ENCODE assay signal across 17 cellular contexts in the genomic region with DNA sequence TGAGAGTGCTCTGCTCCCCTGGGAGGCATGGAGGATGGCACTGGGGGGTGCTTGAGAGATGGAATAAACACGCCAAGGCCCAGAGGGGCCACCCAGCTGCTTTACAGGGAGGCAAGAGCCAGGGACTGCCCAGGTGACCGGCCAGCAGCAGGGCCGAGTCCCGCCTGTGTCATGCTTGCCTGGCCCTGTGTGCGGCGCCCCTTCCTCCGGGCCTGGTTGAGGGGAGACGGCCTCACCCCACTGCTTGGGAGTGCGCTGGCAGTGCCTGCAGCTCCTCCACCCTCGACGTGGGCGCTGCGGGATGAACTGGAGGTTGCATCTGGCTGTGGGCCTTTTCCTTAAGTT. TPM values are rescaled to one million over a fixed set of nuclear protein-coding genes. Genes with fewer than 3 reads are reported as not detected.
DNase-seq lines count a peak whose midpoint lies in the region; ATAC-seq and TF ChIP-seq lines count a peak whose summit lies in the region.
"Had no signal": no experiment of that assay in that cellular context is flagged by ENCODE, and none has a peak within 500 bp of the region (broad histone marks: within the 10 kb centered on the region; RNA-seq: fewer than 3 reads in every experiment).

No MANE protein-coding gene starts in this region.

- no peaks in the 10 kb centered on the region for H3K36me3 Mint-ChIP-seq in activated CD4-positive, alpha-beta memory T cell treated with anti-CD3 and anti-CD28 coated beads, Interleukin-2, amount 10 ng/mL, durations not matched to agents 7 days and 5 days (ENCODE audit: low read depth)
- no peaks in the 10 kb centered on the region for H3K36me3 Mint-ChIP-seq in activated CD4-positive, alpha-beta memory T cell treated with anti-CD3 and anti-CD28 coated beads for 36 hours
- no peaks in the 10 kb centered on the region for H3K36me3 Mint-ChIP-seq in endodermal cell (ENCODE audit: low read depth)
- H3K36me3 Mint-ChIP-seq in naive thymus-derived CD8-positive, alpha-beta T cell, result no peaks in the 10 kb centered on the region

- H3K36me3 ChIP-seq in endodermal cell (ENCODE audit: control insufficient read depth, insufficient read depth, low read length) (no peaks in the 10 kb centered on the region), tibial artery (no peaks in the 10 kb centered on the region), A673 (ENCODE audit: insufficient read depth, low read length, poor library complexity, severe bottlenecking) (no peaks in the 10 kb centered on the region)

- TF ChIP-seq CTCF in endodermal cell (conservative IDR thresholded peaks at IDR 0.05) (no peak), tibial artery (IDR thresholded peaks at IDR 0.05) (no peak), A673 (conservative IDR thresholded peaks at IDR 0.05; ENCODE audit: low read depth, low read length) (no peak)

- intact Hi-C loops in activated CD4-positive, alpha-beta memory T cell treated with anti-CD3 and anti-CD28 coated beads for 36 hours (cut with micrococcal nuclease), result no loop called here
- intact Hi-C loops in tibial artery (cut with DNase I; ENCODE audit: low total_unique reads), result no loop called here
- intact Hi-C loops in A673 (cut with micrococcal nuclease; ENCODE audit: unreplicated experiment), result no loop called here

- POLR2A ChIA-PET in activated CD4-positive, alpha-beta memory T cell treated with anti-CD3 and anti-CD28 coated beads, Interleukin-2, amount 10 ng/mL, durations not matched to agents 7 days and 5 days (lab: Charles Lee), result no interaction called here
- POLR2A ChIA-PET in activated CD4-positive, alpha-beta memory T cell treated with anti-CD3 and anti-CD28 coated beads for 36 hours (lab: Charles Lee), result no interaction called here
- POLR2A ChIA-PET in naive thymus-derived CD8-positive, alpha-beta T cell (lab: Charles Lee), result interaction anchor here (0.8 to 1.0 kb wide), 3 partner anchors 9 to 37 kb away, joined by 3 to 4 read pairs (median 3); a partner anchor contains a TSS
- POLR2A ChIA-PET in A673 (lab: Charles Lee; ENCODE audit: low non-redundant PET), result no interaction called here

- H3K4me1 Mint-ChIP-seq in activated CD4-positive, alpha-beta memory T cell treated with anti-CD3 and anti-CD28 coated beads, Interleukin-2, amount 10 ng/mL, durations not matched to agents 7 days and 5 days, result no peaks in the 10 kb centered on the region
- H3K4me1 Mint-ChIP-seq in activated CD4-positive, alpha-beta memory T cell treated with anti-CD3 and anti-CD28 coated beads for 36 hours (ENCODE audit: low read depth), result peaks cover 6% of the 10 kb centered on the region
- peaks cover 6% of the 10 kb centered on the region for H3K4me1 Mint-ChIP-seq in endodermal cell
- H3K4me1 Mint-ChIP-seq in naive thymus-derived CD8-positive, alpha-beta T cell, result peaks cover 11 to 27% (median 21%) of the 10 kb centered on the region in 4 donors

- H3K9me3 Mint-ChIP-seq in activated CD4-positive, alpha-beta memory T cell treated with anti-CD3 and anti-CD28 coated beads, Interleukin-2, amount 10 ng/mL, durations not matched to agents 7 days and 5 days, result peaks cover 21% of the 10 kb centered on the region
- no peaks in the 10 kb centered on the region for H3K9me3 Mint-ChIP-seq in activated CD4-positive, alpha-beta memory T cell treated with anti-CD3 and anti-CD28 coated beads for 36 hours
- peaks cover 33% of the 10 kb centered on the region for H3K9me3 Mint-ChIP-seq in endodermal cell
- H3K9me3 Mint-ChIP-seq in naive thymus-derived CD8-positive, alpha-beta T cell, result no peaks in the 10 kb centered on the region

- H3K27ac Mint-ChIP-seq in activated CD4-positive, alpha-beta memory T cell treated with anti-CD3 and anti-CD28 coated beads, Interleukin-2, amount 10 ng/mL, durations not matched to agents 7 days and 5 days, result no peak overlapping the region
- no peak overlapping the region for H3K27ac Mint-ChIP-seq in activated CD4-positive, alpha-beta memory T cell treated with anti-CD3 and anti-CD28 coated beads for 36 hours
- H3K27ac Mint-ChIP-seq in endodermal cell, result no peak overlapping the region
- peak overlapping the region in 6 of 10 donors; percentile 41 to 99 (median 94) for H3K27ac Mint-ChIP-seq in naive thymus-derived CD8-positive, alpha-beta T cell
- H3K27ac Mint-ChIP-seq: T-helper 1 cell treated with Interleukin-12 subunit alpha and Interleukin-12 subunit beta and Interleukin-4 antibody, amounts not matched to agents 30 μg/mL and 1 μg/mL, for 36 hours had no signal

- TF ChIP-seq POLR2A in erythroblast (IDR thresholded peaks at IDR 0.05; ENCODE audit: low read length), result no peak

- H3K4me3 ChIP-seq in endodermal cell (ENCODE audit: low read length) (no peak overlapping the region), tibial artery (no peak overlapping the region), A673 (ENCODE audit: low read depth, low read length, poor library complexity, severe bottlenecking) (no peak overlapping the region)

- H3K27ac ChIP-seq in endodermal cell (ENCODE audit: low read depth, low read length) (no peak overlapping the region), tibial artery (peak overlapping the region; percentile 83 to 97), A673 (ENCODE audit: low read depth, low read length, poor library complexity, severe bottlenecking) (no peak overlapping the region)
- H3K27ac ChIP-seq: 22Rv1 had no signal

- H3K9me3 ChIP-seq in endodermal cell (ENCODE audit: control insufficient read depth, low read length), result peaks cover 23% of the 10 kb centered on the region
- H3K9me3 ChIP-seq in tibial artery, result peaks cover 0 to 5% (median 0%) of the 10 kb centered on the region in 3 donors
- peaks cover 5% of the 10 kb centered on the region for H3K9me3 ChIP-seq in A673 (ENCODE audit: low read depth, low read length, poor library complexity, severe bottlenecking)

- DNase-seq in activated CD4-positive, alpha-beta memory T cell treated with anti-CD3 and anti-CD28 coated beads, Interleukin-2, amount 10 ng/mL, durations not matched to agents 7 days and 5 days, result peak; percentile 4
- DNase-seq in activated CD4-positive, alpha-beta memory T cell treated with anti-CD3 and anti-CD28 coated beads for 36 hours, result no peak
- DNase-seq in endodermal cell (peak; percentile 50), tibial artery (peak in 1 of 2 donors; percentile 67), erythroblast (lab: John Stamatoyannopoulos, UW) (no peak), A673 (ENCODE audit: low spot score) (no peak)
- DNase-seq in naive thymus-derived CD8-positive, alpha-beta T cell, result no peak
- DNase-seq: activated CD4-positive, alpha-beta T cell treated with anti-CD3 and anti-CD28 coated beads, Interleukin-2, amount 10 ng/mL, durations not matched to agents 7 days and 5 days; cortex of kidney; NCI-H2171 treated with DMSO at 0.1 percent for 48 hours; OCI-M1; stimulated activated CD4-positive, alpha-beta T cell treated with anti-CD3 and anti-CD28 coated beads, Interleukin-4, amount 100 ng/mL, for 4 hours had no signal

- H3K9ac ChIP-seq in endodermal cell (ENCODE audit: extremely low read depth, low read length, poor library complexity, severe bottlenecking), result no peak overlapping the region

- no peak for ATAC-seq in naive thymus-derived CD8-positive, alpha-beta T cell
- no peak for ATAC-seq in GM19455 (IDR thresholded peaks at IDR 0.05; ENCODE audit: unreplicated experiment)
- ATAC-seq: stimulated activated naive CD8-positive, alpha-beta T cell treated with anti-CD3 and anti-CD28 coated beads, Interleukin-15, Interleukin-2, amounts not matched to agents 100 U/mL and 50 U/mL, for 24 hours had no signal

- peaks cover 7% of the 10 kb centered on the region for H3K27me3 Mint-ChIP-seq in activated CD4-positive, alpha-beta memory T cell treated with anti-CD3 and anti-CD28 coated beads, Interleukin-2, amount 10 ng/mL, durations not matched to agents 7 days and 5 days
- H3K27me3 Mint-ChIP-seq in activated CD4-positive, alpha-beta memory T cell treated with anti-CD3 and anti-CD28 coated beads for 36 hours, result peaks cover 42% of the 10 kb centered on the region
- H3K27me3 Mint-ChIP-seq in endodermal cell (ENCODE audit: insufficient read depth), result no peaks in the 10 kb centered on the region
- peaks cover 0 to 5% (median 0%) of the 10 kb centered on the region in 5 donors for H3K27me3 Mint-ChIP-seq in naive thymus-derived CD8-positive, alpha-beta T cell

- no peak overlapping the region for H3K4me3 Mint-ChIP-seq in activated CD4-positive, alpha-beta memory T cell treated with anti-CD3 and anti-CD28 coated beads, Interleukin-2, amount 10 ng/mL, durations not matched to agents 7 days and 5 days
- H3K4me3 Mint-ChIP-seq in activated CD4-positive, alpha-beta memory T cell treated with anti-CD3 and anti-CD28 coated beads for 36 hours, result no peak overlapping the region
- no peak overlapping the region for H3K4me3 Mint-ChIP-seq in endodermal cell
- H3K4me3 Mint-ChIP-seq in naive thymus-derived CD8-positive, alpha-beta T cell, result peak overlapping the region in 2 of 10 donors; percentile 73 to 88
- H3K4me3 Mint-ChIP-seq: activated CD4-positive, alpha-beta T cell treated with anti-CD3 and anti-CD28 coated beads, Interleukin-2, amount 10 ng/mL, durations not matched to agents 7 days and 5 days; T-helper 1 cell treated with Interleukin-12 subunit alpha and Interleukin-12 subunit beta and Interleukin-4 antibody, amounts not matched to agents 30 μg/mL and 1 μg/mL, for 36 hours had no signal

- CTCF ChIA-PET in activated CD4-positive, alpha-beta memory T cell treated with anti-CD3 and anti-CD28 coated beads, Interleukin-2, amount 10 ng/mL, durations not matched to agents 7 days and 5 days (lab: Charles Lee), result no interaction called here
- CTCF ChIA-PET in activated CD4-positive, alpha-beta memory T cell treated with anti-CD3 and anti-CD28 coated beads for 36 hours (lab: Charles Lee), result no interaction called here
- CTCF ChIA-PET in A673 (lab: Charles Lee), result no interaction called here

- H3K4me1 ChIP-seq in endodermal cell (ENCODE audit: control insufficient read depth, insufficient read depth, low read length) (no peaks in the 10 kb centered on the region), tibial artery (peaks cover 0 to 68% (median 47%) of the 10 kb centered on the region in 4 donors), A673 (ENCODE audit: insufficient read depth, low read length, poor library complexity, severe bottlenecking) (no peaks in the 10 kb centered on the region)
- H3K4me1 ChIP-seq: Caco-2 had no signal

- BruUV-seq in A673 (replicated peaks; lab: Mats Ljungman, UMichigan), result no TSS peak

- H3K27me3 ChIP-seq in endodermal cell (ENCODE audit: control insufficient read depth, insufficient read depth, low read length, poor library complexity, severe bottlenecking) (no peaks in the 10 kb centered on the region), tibial artery (no peaks in the 10 kb centered on the region), A673 (replicated peaks; ENCODE audit: insufficient read depth, low read depth, low read length, poor library complexity) (no peaks in the 10 kb centered on the region)

- 77 to 79% methylated on average over 13 of the region's 13 CpGs for WGBS in endodermal cell (ENCODE audit: insufficient coverage in 1 of 2, insufficient read length in 1 of 2), 2 experiments

RNA-seq across cellular contexts. Expression of a gene that starts 33.1 kb away (rescaled TPM):
- 1 to 10 TPM; 1.1 to 1.6 TPM for total RNA-seq in activated CD4-positive, alpha-beta memory T cell treated with anti-CD3 and anti-CD28 coated beads, Interleukin-2, amount 10 ng/mL, durations not matched to agents 7 days and 5 days
- total RNA-seq in activated CD4-positive, alpha-beta memory T cell treated with anti-CD3 and anti-CD28 coated beads for 36 hours, result 1 to 10 TPM; 4.3 to 4.8 TPM
- 100 to 1,000 TPM; 259 to 377 TPM for total RNA-seq in endodermal cell
- polyA plus RNA-seq in endodermal cell (2013, experiment 1 of 2), result 117 TPM
- polyA plus RNA-seq in endodermal cell (2013, experiment 2 of 2), result 114 TPM
- total RNA-seq in naive thymus-derived CD8-positive, alpha-beta T cell, result 10 to 100 TPM; 91.5 to 98.8 TPM
- polyA plus RNA-seq in naive thymus-derived CD8-positive, alpha-beta T cell, result 10 to 100 TPM in 1 of 3 donors, 1 to 10 TPM in 2; 3.8 to 13.4 (median 8.8) TPM
- 15.0 and 29.0 TPM in 2 replicates for total RNA-seq in A673 (2021)

Comparison
In these comparisons a context has a peak if more than half of its experiments do, and no peak if none do; other contexts are left out.
1. DNase-seq: peak in activated CD4-positive, alpha-beta memory T cell treated with anti-CD3 and anti-CD28 coated beads, Interleukin-2, amount 10 ng/mL, durations not matched to agents 7 days and 5 days (single experiment) and endodermal cell (single experiment); none in activated CD4-positive, alpha-beta memory T cell treated with anti-CD3 and anti-CD28 coated beads for 36 hours (single experiment), naive thymus-derived CD8-positive, alpha-beta T cell (0 of 10), erythroblast (0 of 2) and A673 (single experiment).
2. H3K27ac Mint-ChIP-seq: peak in naive thymus-derived CD8-positive, alpha-beta T cell (6 of 10); none in activated CD4-positive, alpha-beta memory T cell treated with anti-CD3 and anti-CD28 coated beads, Interleukin-2, amount 10 ng/mL, durations not matched to agents 7 days and 5 days (single experiment), activated CD4-positive, alpha-beta memory T cell treated with anti-CD3 and anti-CD28 coated beads for 36 hours (single experiment) and endodermal cell (single experiment).
3. H3K27ac ChIP-seq: peak in tibial artery (2 of 2); none in endodermal cell (single experiment) and A673 (single experiment).